ENCODE assay signal across 11 cellular contexts in the genomic region with DNA sequence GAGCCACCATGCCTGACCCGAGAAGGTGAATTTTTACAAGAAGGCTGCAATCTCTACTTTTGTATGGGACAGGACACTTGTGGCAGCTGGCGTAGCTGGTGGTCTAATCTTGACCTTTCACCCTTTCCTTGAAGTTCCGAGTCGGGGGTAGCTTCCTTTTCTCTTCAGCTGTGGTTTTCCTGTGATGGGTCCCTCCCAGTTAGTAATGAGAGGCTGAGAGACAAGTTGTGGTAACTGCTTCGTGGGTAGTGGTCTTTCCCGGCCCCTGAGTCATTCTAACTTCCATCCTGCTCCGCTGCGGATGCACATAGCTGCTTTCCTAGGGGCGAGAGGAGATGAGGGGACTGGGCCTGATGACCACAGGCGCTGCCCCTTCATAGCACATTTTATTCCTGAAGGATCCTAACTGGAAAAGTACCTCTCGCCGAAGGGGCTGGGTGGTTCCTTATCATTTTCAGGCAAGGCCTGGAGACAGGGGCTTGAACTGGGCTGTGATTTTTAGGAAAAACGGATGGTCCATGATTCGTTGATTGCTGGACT. TPM values are rescaled to one million over a fixed set of nuclear protein-coding genes. Genes with fewer than 3 reads are reported as not detected.
DNase-seq lines count a peak whose midpoint lies in the region; ATAC-seq lines count a peak whose summit lies in the region.
"Had no signal": no experiment of that assay in that cellular context is flagged by ENCODE, and none has a peak within 500 bp of the region (broad histone marks: within the 10 kb centered on the region; RNA-seq: fewer than 3 reads in every experiment).

No MANE protein-coding gene starts in this region.

- H3K4me1 Mint-ChIP-seq in activated naive CD8-positive, alpha-beta T cell treated with anti-CD3 and anti-CD28 coated beads, Interleukin-2, amount 50 U/mL, for 24 hours, result peaks cover 57% of the 10 kb centered on the region
- peaks cover 28 to 32% of the 10 kb centered on the region in 2 donors for H3K4me1 Mint-ChIP-seq in natural killer cell treated with Interleukin-12 subunit alpha and Interleukin-12 subunit beta and Interleukin-15 and Interleukin-18, amount 100 ng/mL, for 72 hours (ENCODE audit: low read depth in 2 of 2)

- H3K4me3 Mint-ChIP-seq in activated naive CD8-positive, alpha-beta T cell treated with anti-CD3 and anti-CD28 coated beads, Interleukin-2, amount 50 U/mL, for 24 hours, result peak overlapping the region; percentile 83
- peak overlapping the region; percentile 50 for H3K4me3 Mint-ChIP-seq in natural killer cell treated with Interleukin-12 subunit alpha and Interleukin-12 subunit beta and Interleukin-15 and Interleukin-18, amount 100 ng/mL, for 72 hours

- peak overlapping the region in 1 of 10 experiments; percentile 39; a peak in 1 of 20 replicates for H3K4me3 ChIP-seq in BLaER1 treated with 17β-estradiol and CSF1 and Interleukin-3, amounts not matched to agents 10 nM and 100 nM
- H3K4me3 ChIP-seq in HUES6 (ENCODE audit: low read depth, low read length), result no peak overlapping the region
- H3K4me3 ChIP-seq: cardiac muscle cell had no signal

- 0 out of 22 replicates have a peak overlapping the region, but pooled peaks of 1 of the 11 experiments have one; percentile 9 for H3K27ac ChIP-seq in BLaER1 treated with 17β-estradiol and CSF1 and Interleukin-3, amounts not matched to agents 10 nM and 100 nM
- no peak overlapping the region for H3K27ac ChIP-seq in HUES6 (ENCODE audit: low read depth, low read length)
- H3K27ac ChIP-seq: cardiac muscle cell had no signal

- H4K20me1 ChIP-seq in BLaER1 treated with 17β-estradiol and CSF1 and Interleukin-3, amounts not matched to agents 10 nM and 100 nM, result peaks cover 0 to 36% (median 0%) of the 10 kb centered on the region in 11 experiments; a peak in 8 of 22 replicates

- H3K36me3 ChIP-seq in BLaER1 treated with 17β-estradiol and CSF1 and Interleukin-3, amounts not matched to agents 10 nM and 100 nM, result no peaks in the 10 kb centered on the region
- no peaks in the 10 kb centered on the region for H3K36me3 ChIP-seq in HUES6 (ENCODE audit: control insufficient read depth, insufficient read depth, low read length)
- H3K36me3 ChIP-seq: cardiac muscle cell had no signal

- H3K27ac Mint-ChIP-seq in activated naive CD8-positive, alpha-beta T cell treated with anti-CD3 and anti-CD28 coated beads, Interleukin-2, amount 50 U/mL, for 24 hours, result peak overlapping the region; percentile 73
- H3K27ac Mint-ChIP-seq in natural killer cell treated with Interleukin-12 subunit alpha and Interleukin-12 subunit beta and Interleukin-15 and Interleukin-18, amount 100 ng/mL, for 72 hours, result peak overlapping the region in 1 of 2 donors; percentile 51

- peak; percentile 23 for ATAC-seq in activated naive CD8-positive, alpha-beta T cell treated with anti-CD3 and anti-CD28 coated beads, Interleukin-2, amount 50 U/mL, for 24 hours
- no peak for ATAC-seq in natural killer cell treated with Interleukin-12 subunit alpha and Interleukin-12 subunit beta and Interleukin-15 and Interleukin-18, amount 100 ng/mL, for 72 hours
- no peak for ATAC-seq in GM21529 (IDR thresholded peaks at IDR 0.05; ENCODE audit: unreplicated experiment)

- H3K9me3 Mint-ChIP-seq in activated naive CD8-positive, alpha-beta T cell treated with anti-CD3 and anti-CD28 coated beads, Interleukin-2, amount 50 U/mL, for 24 hours, result no peaks in the 10 kb centered on the region
- H3K9me3 Mint-ChIP-seq in natural killer cell treated with Interleukin-12 subunit alpha and Interleukin-12 subunit beta and Interleukin-15 and Interleukin-18, amount 100 ng/mL, for 72 hours, result no peaks in the 10 kb centered on the region

- peaks cover 9% of the 10 kb centered on the region for H3K27me3 Mint-ChIP-seq in activated naive CD8-positive, alpha-beta T cell treated with anti-CD3 and anti-CD28 coated beads, Interleukin-2, amount 50 U/mL, for 24 hours
- H3K27me3 Mint-ChIP-seq in natural killer cell treated with Interleukin-12 subunit alpha and Interleukin-12 subunit beta and Interleukin-15 and Interleukin-18, amount 100 ng/mL, for 72 hours, result no peaks in the 10 kb centered on the region

- peaks cover 17 to 63% (median 28%) of the 10 kb centered on the region in 11 experiments; a peak in 21 of 22 replicates for H3K27me3 ChIP-seq in BLaER1 treated with 17β-estradiol and CSF1 and Interleukin-3, amounts not matched to agents 10 nM and 100 nM
- H3K27me3 ChIP-seq in HUES6 (ENCODE audit: control insufficient read depth, insufficient read depth, low read length), result peaks cover 14% of the 10 kb centered on the region
- H3K27me3 ChIP-seq: cardiac muscle cell had no signal

- H3K4me1 ChIP-seq in BLaER1 treated with 17β-estradiol and CSF1 and Interleukin-3, amounts not matched to agents 10 nM and 100 nM, result peaks cover 23 to 85% (median 78%) of the 10 kb centered on the region in 10 experiments
- peaks cover 55% of the 10 kb centered on the region for H3K4me1 ChIP-seq in HUES6 (ENCODE audit: control insufficient read depth, insufficient read depth, low read length)

- peak; percentile 27 for DNase-seq in activated naive CD8-positive, alpha-beta T cell treated with anti-CD3 and anti-CD28 coated beads, Interleukin-2, amount 50 U/mL, for 24 hours
- DNase-seq in natural killer cell treated with Interleukin-12 subunit alpha and Interleukin-12 subunit beta and Interleukin-15 and Interleukin-18, amount 100 ng/mL, for 72 hours (ENCODE audit: low spot score), result no peak
- DNase-seq in inferior parietal cortex (ENCODE audit: extremely low spot score) (no peak), cardiac septum (ENCODE audit: low spot score) (no peak), NCI-H2029 treated with DMSO at 0.1 percent for 48 hours (lab: John Stamatoyannopoulos, UW) (no peak)
- DNase-seq: Karpas-422; stimulated activated CD4-positive, alpha-beta T cell treated with anti-CD3 and anti-CD28 coated beads, Interleukin-4, amount 100 ng/mL, for 1 hour had no signal

- peak overlapping the region in 3 of 11 experiments; percentile 2 to 6 (median 5); a peak in 1 of 22 replicates for H3K9ac ChIP-seq in BLaER1 treated with 17β-estradiol and CSF1 and Interleukin-3, amounts not matched to agents 10 nM and 100 nM
- peak overlapping the region; percentile 23 for H3K9ac ChIP-seq in HUES6 (ENCODE audit: low read length)

- peaks cover 5% of the 10 kb centered on the region for H3K36me3 Mint-ChIP-seq in activated naive CD8-positive, alpha-beta T cell treated with anti-CD3 and anti-CD28 coated beads, Interleukin-2, amount 50 U/mL, for 24 hours (ENCODE audit: low read depth)
- no peaks in the 10 kb centered on the region for H3K36me3 Mint-ChIP-seq in natural killer cell treated with Interleukin-12 subunit alpha and Interleukin-12 subunit beta and Interleukin-15 and Interleukin-18, amount 100 ng/mL, for 72 hours

- intact Hi-C loops in cardiac septum (cut with DNase I), result loop anchor here (5.0 kb wide), 3 partner anchors 43 to 88 kb away; no protein-coding TSS in a partner anchor

- peak overlapping the region; percentile 59 to 100 (median 99) for H3K4me2 ChIP-seq in BLaER1 treated with 17β-estradiol and CSF1 and Interleukin-3, amounts not matched to agents 10 nM and 100 nM

- no peaks in the 10 kb centered on the region for H3K9me3 ChIP-seq in BLaER1 treated with 17β-estradiol and CSF1 and Interleukin-3, amounts not matched to agents 10 nM and 100 nM (replicated peaks in 1 of 11)
- no peaks in the 10 kb centered on the region for H3K9me3 ChIP-seq in HUES6 (ENCODE audit: control insufficient read depth, insufficient read depth, low read depth, low read length)

RNA-seq across cellular contexts. Expression of a gene that starts 3.1 kb away (rescaled TPM):
- total RNA-seq in natural killer cell treated with Interleukin-12 subunit alpha and Interleukin-12 subunit beta and Interleukin-15 and Interleukin-18, amount 100 ng/mL, for 72 hours, result 10 to 100 TPM; 24.7 to 37.3 TPM
- total RNA-seq in cardiac septum, result 24.0 TPM
